22 cellular contexts compared by ENCODE assay signal in the genomic region with DNA sequence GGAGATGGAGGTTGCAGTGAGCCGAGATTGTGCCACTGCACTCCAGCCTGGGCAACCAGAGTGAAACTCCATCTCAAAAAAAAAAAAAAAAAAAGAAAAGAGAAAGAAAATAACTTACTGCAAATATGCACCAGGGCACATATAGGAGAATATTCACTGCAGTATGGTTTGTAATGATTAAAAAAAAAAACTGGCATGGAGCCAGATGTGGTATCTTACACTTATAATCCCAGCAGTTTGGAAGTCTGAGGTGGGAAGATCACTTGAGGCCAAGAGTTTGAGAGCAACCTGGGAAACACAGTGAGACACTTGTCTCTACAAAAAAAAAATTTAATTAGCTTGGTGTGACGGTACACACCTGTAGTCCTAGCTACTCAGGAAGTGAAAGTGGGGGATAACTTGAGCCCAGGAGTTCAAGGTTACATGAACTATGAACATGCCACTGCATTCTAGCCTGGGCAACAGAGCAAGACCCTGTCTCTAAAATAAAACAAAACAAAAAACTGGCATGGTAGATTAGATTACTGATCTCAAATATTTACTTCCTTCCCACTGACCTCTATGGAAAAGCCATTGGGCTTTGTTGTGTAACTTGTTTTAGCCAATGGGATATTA.
"Had no signal": no experiment of that assay in that cellular context is flagged by ENCODE, and none has a peak within 500 bp of the region (broad histone marks: within the 10 kb centered on the region; RNA-seq: fewer than 3 reads in every experiment).

No MANE protein-coding gene starts in this region.

- H3K27me3 Mint-ChIP-seq: progenitor cell of endocrine pancreas, type B pancreatic cell had no signal

- H3K9me3 ChIP-seq: gastrocnemius medialis, ovary, suprapubic skin, thyroid gland had no signal

- H3K27ac ChIP-seq: esophagus muscularis mucosa, gastrocnemius medialis, ovary, suprapubic skin, thyroid gland had no signal

- H3K4me3 ChIP-seq: dorsolateral prefrontal cortex, esophagus muscularis mucosa, gastrocnemius medialis, heart right ventricle, mucosa of descending colon, ovary, suprapubic skin, thyroid gland had no signal

- H3K4me3 Mint-ChIP-seq: natural killer cell, neural crest cell, type B pancreatic cell had no signal

- H3K9me3 Mint-ChIP-seq: natural killer cell, type B pancreatic cell had no signal

- H3K27me3 ChIP-seq: dorsolateral prefrontal cortex, esophagus muscularis mucosa, gastrocnemius medialis, heart right ventricle, ovary, suprapubic skin, thyroid gland had no signal

- H3K27ac Mint-ChIP-seq: natural killer cell, progenitor cell of endocrine pancreas, type B pancreatic cell had no signal

- H3K4me1 ChIP-seq: esophagus muscularis mucosa, suprapubic skin, thyroid gland had no signal

- FAIRE-seq: endometrium, small intestine, urothelium cell line had no signal

- H3K36me3 ChIP-seq: gastrocnemius medialis, ovary, thyroid gland had no signal

- H3K4me1 Mint-ChIP-seq: neural crest cell had no signal

- DNase-seq: cortex of kidney; dorsolateral prefrontal cortex; effector CD8-positive, alpha-beta T cell; gastrocnemius medialis; heart right ventricle; islet precursor cell; mucosa of descending colon; natural killer cell; nucleus accumbens; ovary; right cardiac atrium; small intestine; stimulated activated CD4-positive, alpha-beta T cell treated with anti-CD3 and anti-CD28 coated beads, Interleukin-12 subunit alpha, Interleukin-12 subunit beta, amount 100 ng/mL, for 4 hours; stimulated activated naive CD8-positive, alpha-beta T cell treated with anti-CD3 and anti-CD28 coated beads, Interleukin-15, Interleukin-2, amounts not matched to agents 100 U/mL and 50 U/mL, for 24 hours; thyroid gland had no signal
